ENCODE assay signal across 1 cellular context in genomic region chr2:173347305-173348168, GRCh38.
TF ChIP-seq lines count a peak whose summit lies in the region.

No MANE protein-coding gene starts in this region.

TF ChIP-seq in IMR-90, 13 proteins besides CTCF, POLR2A, EP300 and RAD21 (continued from another document):
- TF ChIP-seq ELK1 (IDR thresholded peaks at IDR 0.05; ENCODE audit: borderline replicate concordance, low read depth, low read length), result no peak
- no peak for TF ChIP-seq RFX5 (IDR thresholded peaks at IDR 0.05; ENCODE audit: low read depth, low read length)
TF ChIP-seq in IMR-90: peak in this region for 1.
